ENCODE assay signal across 2 cellular contexts in the genomic region with DNA sequence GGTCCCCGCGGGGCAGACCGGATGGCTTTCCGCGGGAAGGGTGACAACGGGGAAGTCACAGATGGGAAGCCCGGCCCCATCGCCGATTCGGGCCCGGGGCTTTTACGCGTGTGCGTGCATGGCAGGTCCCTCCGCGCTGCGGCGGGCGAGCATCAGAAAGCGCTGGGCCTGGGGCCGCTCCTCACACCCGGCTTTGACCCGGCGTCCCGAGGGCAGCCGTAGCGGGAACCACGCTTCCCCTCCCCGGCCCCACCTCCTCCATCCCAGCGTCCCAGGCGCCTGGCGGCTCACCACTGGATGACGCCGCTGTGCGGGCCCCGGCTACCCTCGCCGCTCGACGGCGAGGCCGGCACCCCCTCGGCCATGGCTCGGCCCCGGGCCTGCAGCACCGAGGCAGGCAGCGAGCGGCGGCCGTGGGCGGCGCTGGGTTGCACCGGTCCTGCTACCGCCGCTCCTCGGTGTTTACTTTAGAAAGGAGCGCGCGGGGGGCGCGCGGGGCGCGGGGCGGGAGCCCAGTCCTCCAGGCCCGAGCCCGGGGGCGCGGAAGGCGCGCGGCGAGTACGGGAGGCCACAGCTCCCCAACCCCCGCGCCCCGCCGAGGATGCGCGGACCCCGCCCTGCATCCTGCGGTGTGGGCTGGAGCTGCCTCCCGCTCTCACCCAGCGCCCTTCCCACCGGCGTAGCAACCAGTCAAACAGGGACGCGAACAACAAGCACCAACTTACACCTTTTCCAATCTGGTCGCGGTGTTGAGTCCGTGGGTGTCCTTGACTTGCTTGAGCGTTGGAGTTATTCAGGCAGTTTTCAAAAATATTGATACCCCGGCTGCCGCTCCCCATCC.
TF ChIP-seq lines count a peak whose summit lies in the region.

No MANE protein-coding gene starts in this region.

TF ChIP-seq in SK-N-SH, 30 proteins besides CTCF, POLR2A, EP300 and RAD21:
- TF ChIP-seq JUND (IDR thresholded peaks at IDR 0.05) (no peak), MEF2A (IDR thresholded peaks at IDR 0.05; ENCODE audit: borderline replicate concordance, low read depth) (no peak)
- TF ChIP-seq, protein P1, sequence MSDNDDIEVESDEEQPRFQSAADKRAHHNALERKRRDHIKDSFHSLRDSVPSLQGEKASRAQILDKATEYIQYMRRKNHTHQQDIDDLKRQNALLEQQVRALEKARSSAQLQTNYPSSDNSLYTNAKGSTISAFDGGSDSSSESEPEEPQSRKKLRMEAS (IDR thresholded peaks at IDR 0.05; ENCODE audit: low read depth): peak; percentile 27; the same call in 1 of the 2 replicates
- TF ChIP-seq, protein P2, sequence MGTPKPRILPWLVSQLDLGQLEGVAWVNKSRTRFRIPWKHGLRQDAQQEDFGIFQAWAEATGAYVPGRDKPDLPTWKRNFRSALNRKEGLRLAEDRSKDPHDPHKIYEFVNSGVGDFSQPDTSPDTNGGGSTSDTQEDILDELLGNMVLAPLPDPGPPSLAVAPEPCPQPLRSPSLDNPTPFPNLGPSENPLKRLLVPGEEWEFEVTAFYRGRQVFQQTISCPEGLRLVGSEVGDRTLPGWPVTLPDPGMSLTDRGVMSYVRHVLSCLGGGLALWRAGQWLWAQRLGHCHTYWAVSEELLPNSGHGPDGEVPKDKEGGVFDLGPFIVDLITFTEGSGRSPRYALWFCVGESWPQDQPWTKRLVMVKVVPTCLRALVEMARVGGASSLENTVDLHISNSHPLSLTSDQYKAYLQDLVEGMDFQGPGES (IDR thresholded peaks at IDR 0.05; ENCODE audit: low read depth, low read length): no peak

TF ChIP-seq in GM12878, 131 proteins besides CTCF, POLR2A, EP300 and RAD21:
- TF ChIP-seq CREM (IDR thresholded peaks at IDR 0.05; ENCODE audit: low read depth) (no peak), NR2F1 (conservative IDR thresholded peaks at IDR 0.05) (0 out of 2 replicates have a peak, but pooled peaks have one; percentile 16), IKZF1 (conservative IDR thresholded peaks at IDR 0.05) (0 out of 2 replicates have a peak, but pooled peaks have one; percentile 31)
TF ChIP-seq in GM12878: peak in this region for 2.
